10 cellular contexts compared by ENCODE assay signal in the genomic region with DNA sequence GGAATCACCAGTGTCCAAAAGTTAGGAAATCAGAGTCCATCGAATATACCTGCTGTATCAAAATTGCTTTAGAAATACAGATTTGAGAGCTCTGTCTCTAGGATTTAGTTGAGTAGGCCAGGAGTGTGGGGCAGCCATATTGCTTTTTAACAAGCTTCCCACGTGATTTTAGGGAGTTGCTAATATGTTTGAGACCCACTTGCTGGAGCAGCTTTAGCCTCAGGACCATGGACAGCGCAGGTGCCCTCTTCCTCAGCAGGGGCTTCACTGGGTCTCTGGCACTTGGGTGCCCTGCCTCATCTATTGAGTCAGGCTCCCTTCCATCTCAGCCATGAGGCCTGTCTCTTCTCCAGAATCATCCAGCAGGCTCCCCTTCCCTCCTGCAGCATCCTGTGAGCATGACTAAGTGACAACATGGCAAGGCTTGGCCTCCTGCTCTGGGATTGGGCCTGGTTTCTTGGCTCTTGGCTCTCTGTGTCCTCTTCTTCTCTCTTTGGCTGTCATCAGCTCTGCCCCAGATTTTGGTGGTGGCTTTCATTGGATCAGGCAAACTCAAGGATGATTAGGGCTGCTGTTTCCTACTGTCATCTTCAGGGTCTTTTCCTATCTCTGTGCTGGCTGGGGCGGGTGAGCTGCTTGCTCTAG.
DNase-seq lines count a peak whose midpoint lies in the region; ATAC-seq and TF ChIP-seq lines count a peak whose summit lies in the region.
"Had no signal": no experiment of that assay in that cellular context is flagged by ENCODE, and none has a peak within 500 bp of the region (broad histone marks: within the 10 kb centered on the region; RNA-seq: fewer than 3 reads in every experiment).

No MANE protein-coding gene starts in this region.

- POLR2A ChIA-PET in activated CD8-positive, alpha-beta T cell treated with anti-CD3 and anti-CD28 coated beads, Interleukin-2, amount 10 ng/mL, durations not matched to agents 7 days and 5 days (lab: Charles Lee) = no interaction called here

- CTCF ChIA-PET in activated CD8-positive, alpha-beta T cell treated with anti-CD3 and anti-CD28 coated beads, Interleukin-2, amount 10 ng/mL, durations not matched to agents 7 days and 5 days (lab: Charles Lee) = interaction anchor here (1.1 kb wide), 1 partner anchor 26 kb away, joined by 3 read pairs; no protein-coding TSS in a partner anchor

- H4K20me1 ChIP-seq in Karpas-422 (ENCODE audit: insufficient read depth, low read depth, low read length) = no peaks in the 10 kb centered on the region

- no peaks in the 10 kb centered on the region for H3K27me3 ChIP-seq in Karpas-422 (ENCODE audit: low read length)

- H3K4me3 ChIP-seq in GM12865 (ENCODE audit: low read depth, low read length) (no peak overlapping the region), Karpas-422 (ENCODE audit: low read length) (no peak overlapping the region)

- no peaks in the 10 kb centered on the region for H3K9me3 ChIP-seq in Karpas-422 (ENCODE audit: low read length)

- H3K9me2 ChIP-seq in Karpas-422 (replicated peaks; ENCODE audit: insufficient read depth, low read length) = no peaks in the 10 kb centered on the region

- H3K4me1 Mint-ChIP-seq in activated CD8-positive, alpha-beta T cell treated with anti-CD3 and anti-CD28 coated beads, Interleukin-2, amount 10 ng/mL, durations not matched to agents 7 days and 5 days (ENCODE audit: low read depth) = no peaks in the 10 kb centered on the region

- no peaks in the 10 kb centered on the region for H3K36me3 ChIP-seq in Karpas-422 (ENCODE audit: insufficient read depth, low read length)

- H3K4me3 Mint-ChIP-seq in activated CD8-positive, alpha-beta T cell treated with anti-CD3 and anti-CD28 coated beads, Interleukin-2, amount 10 ng/mL, durations not matched to agents 7 days and 5 days = no peak overlapping the region

- H3K27ac Mint-ChIP-seq in activated CD8-positive, alpha-beta T cell treated with anti-CD3 and anti-CD28 coated beads, Interleukin-2, amount 10 ng/mL, durations not matched to agents 7 days and 5 days = no peak overlapping the region
- H3K27ac Mint-ChIP-seq: activated naive CD4-positive, alpha-beta T cell treated with anti-CD3 and anti-CD28 coated beads, Interleukin-2, amount 50 U/mL, for 72 hours had no signal

- TF ChIP-seq CTCF in GM12865 (IDR thresholded peaks at IDR 0.05; ENCODE audit: insufficient read depth, low read depth, low read length, missing control alignments) = no peak

- no peak overlapping the region for H2AFZ ChIP-seq in Karpas-422 (ENCODE audit: low read length)

- H3K4me1 ChIP-seq in Karpas-422 (ENCODE audit: low read length) = no peaks in the 10 kb centered on the region

- H3K27ac ChIP-seq in Karpas-422 (ENCODE audit: low read length) = no peak overlapping the region

- DNase-seq in GM12865 (ENCODE audit: low read depth) (peak; percentile 12), Karpas-422 (peak; percentile 65), lung microvascular endothelial cell (ENCODE audit: low read depth in 2 of 2) (peak; percentile 25 to 51), SW 1271 (lab: John Stamatoyannopoulos, UW) (no peak), HPDE6-E6E7 (ENCODE audit: extremely low spot score) (no peak), NK-92 (lab: John Stamatoyannopoulos, UW; ENCODE audit: unreplicated experiment) (no peak)
- peak; percentile 50 for DNase-seq in activated CD8-positive, alpha-beta T cell treated with anti-CD3 and anti-CD28 coated beads, Interleukin-2, amount 10 ng/mL, durations not matched to agents 7 days and 5 days
- DNase-seq: kidney glomerular epithelial cell, T-helper 9 cell had no signal

- no peak for ATAC-seq in activated CD8-positive, alpha-beta T cell treated with anti-CD3 and anti-CD28 coated beads, Interleukin-2, amount 10 ng/mL, durations not matched to agents 7 days and 5 days
- ATAC-seq: activated naive CD4-positive, alpha-beta T cell treated with anti-CD3 and anti-CD28 coated beads, Interleukin-2, amount 50 U/mL, for 72 hours had no signal

- no peak overlapping the region for H3K4me2 ChIP-seq in Karpas-422 (ENCODE audit: low read depth, low read length, poor library complexity, severe bottlenecking)

- H3K9me3 Mint-ChIP-seq in activated CD8-positive, alpha-beta T cell treated with anti-CD3 and anti-CD28 coated beads, Interleukin-2, amount 10 ng/mL, durations not matched to agents 7 days and 5 days (ENCODE audit: insufficient read depth) = no peaks in the 10 kb centered on the region

- no peaks in the 10 kb centered on the region for H3K36me3 Mint-ChIP-seq in activated CD8-positive, alpha-beta T cell treated with anti-CD3 and anti-CD28 coated beads, Interleukin-2, amount 10 ng/mL, durations not matched to agents 7 days and 5 days (ENCODE audit: low read depth)
- H3K36me3 Mint-ChIP-seq: activated naive CD4-positive, alpha-beta T cell treated with anti-CD3 and anti-CD28 coated beads, Interleukin-2, amount 50 U/mL, for 72 hours had no signal

- no peak overlapping the region for H3K9ac ChIP-seq in Karpas-422 (ENCODE audit: low read length)

- H3K79me2 ChIP-seq in Karpas-422 (ENCODE audit: low read length) = no peaks in the 10 kb centered on the region

- H3K27me3 Mint-ChIP-seq in activated CD8-positive, alpha-beta T cell treated with anti-CD3 and anti-CD28 coated beads, Interleukin-2, amount 10 ng/mL, durations not matched to agents 7 days and 5 days (ENCODE audit: low read depth) = no peaks in the 10 kb centered on the region

Comparison
In these comparisons a context has a peak if more than half of its experiments do, and no peak if none do; other contexts are left out.
1. DNase-seq: peak in GM12865 (single experiment), Karpas-422 (single experiment), activated CD8-positive, alpha-beta T cell treated with anti-CD3 and anti-CD28 coated beads, Interleukin-2, amount 10 ng/mL, durations not matched to agents 7 days and 5 days (single experiment) and lung microvascular endothelial cell (2 of 2); none in SW 1271 (0 of 2), HPDE6-E6E7 (single experiment) and NK-92 (single experiment).